9 cellular contexts compared by ENCODE assay signal in genomic region chrX:152632445-152633097, GRCh38. TPM values are rescaled to one million over a fixed set of nuclear protein-coding genes. Genes with fewer than 3 reads are reported as not detected.
DNase-seq lines count a peak whose midpoint lies in the region; ATAC-seq and TF ChIP-seq lines count a peak whose summit lies in the region.
"Had no signal": no experiment of that assay in that cellular context is flagged by ENCODE, and none has a peak within 500 bp of the region (broad histone marks: within the 10 kb centered on the region; RNA-seq: fewer than 3 reads in every experiment).

No MANE protein-coding gene starts in this region.

- no peaks in the 10 kb centered on the region for H3K4me1 ChIP-seq in HEK293 (ENCODE audit: control insufficient read depth, insufficient read depth, low read length)
- no peaks in the 10 kb centered on the region for H3K4me1 ChIP-seq in Panc1 (ENCODE audit: control insufficient read depth, insufficient read depth, low read length)

- H3K4me1 Mint-ChIP-seq in stimulated activated effector memory CD8-positive, alpha-beta T cell treated with anti-CD3 and anti-CD28 coated beads, Interleukin-12 subunit alpha, Interleukin-12 subunit beta, amount 100 ng/mL, for 72 hours = no peaks in the 10 kb centered on the region
- H3K4me1 Mint-ChIP-seq: CD8-positive, alpha-beta memory T cell had no signal

- H3K27ac Mint-ChIP-seq in stimulated activated effector memory CD8-positive, alpha-beta T cell treated with anti-CD3 and anti-CD28 coated beads, Interleukin-12 subunit alpha, Interleukin-12 subunit beta, amount 100 ng/mL, for 72 hours = no peak overlapping the region
- H3K27ac Mint-ChIP-seq: CD8-positive, alpha-beta memory T cell had no signal

- POLR2A ChIA-PET in HEK293 (lab: Yijun Ruan, JAX) = interaction anchor here (1.1 kb wide), 1 partner anchor 15 kb away, joined by 3 read pairs; no protein-coding TSS in a partner anchor
- POLR2A ChIA-PET in Panc1 (lab: Charles Lee) = no interaction called here

- TF ChIP-seq CTCF in HEK293 (tag by site-specific recombination; IDR thresholded peaks at IDR 0.05) (peak; percentile 34; the same call in 1 of the 2 replicates), Panc1 (IDR thresholded peaks at IDR 0.05) (peak; percentile 87), kidney epithelial cell (IDR thresholded peaks at IDR 0.05; ENCODE audit: insufficient read depth, low read length, poor library complexity, severe bottlenecking) (peak; percentile 78)

- CTCF ChIA-PET in HEK293 (lab: Yijun Ruan, JAX) (interaction anchor here (0.5 to 8.0 kb wide), 34 partner anchors 9 to 1483 kb away, joined by 3 to 168 read pairs (median 4); no protein-coding TSS in a partner anchor), Panc1 (lab: Charles Lee) (interaction anchor here (2.0 kb wide), 1 partner anchor 879 kb away, joined by 10 read pairs; no protein-coding TSS in a partner anchor)

- ATAC-seq in Panc1 (peak; percentile 72; the same call in 1 of the 2 replicates), GM21515 (IDR thresholded peaks at IDR 0.05; ENCODE audit: unreplicated experiment) (no peak)
- ATAC-seq in stimulated activated effector memory CD8-positive, alpha-beta T cell treated with anti-CD3 and anti-CD28 coated beads, Interleukin-12 subunit alpha, Interleukin-12 subunit beta, amount 100 ng/mL, for 72 hours = no peak

- H3K36me3 ChIP-seq in HEK293 (ENCODE audit: control insufficient read depth in 2 of 2, insufficient read depth in 1 of 2, low read length in 2 of 2) = no peaks in the 10 kb centered on the region
- H3K36me3 ChIP-seq in Panc1 (ENCODE audit: control insufficient read depth, insufficient read depth, low read length) = no peaks in the 10 kb centered on the region
- H3K36me3 ChIP-seq in kidney epithelial cell (ENCODE audit: control insufficient read depth, insufficient read depth, low read length) = no peaks in the 10 kb centered on the region

- H3K27me3 ChIP-seq in Panc1 (ENCODE audit: control insufficient read depth, insufficient read depth, low read length) = peaks cover 6% of the 10 kb centered on the region
- H3K27me3 ChIP-seq in kidney epithelial cell (ENCODE audit: control insufficient read depth, insufficient read depth, low read length) = peaks cover 10% of the 10 kb centered on the region

- no peaks in the 10 kb centered on the region for H3K9me3 Mint-ChIP-seq in stimulated activated effector memory CD8-positive, alpha-beta T cell treated with anti-CD3 and anti-CD28 coated beads, Interleukin-12 subunit alpha, Interleukin-12 subunit beta, amount 100 ng/mL, for 72 hours
- H3K9me3 Mint-ChIP-seq: CD8-positive, alpha-beta memory T cell had no signal

- BruUV-seq in Panc1 (replicated peaks; lab: Mats Ljungman, UMichigan) = no TSS peak

- intact Hi-C loops in Panc1 (cut with micrococcal nuclease; ENCODE audit: unreplicated experiment) = loop anchor here (10.0 kb wide), 1 partner anchor 1478 kb away; no protein-coding TSS in a partner anchor

- H3K4me3 Mint-ChIP-seq in stimulated activated effector memory CD8-positive, alpha-beta T cell treated with anti-CD3 and anti-CD28 coated beads, Interleukin-12 subunit alpha, Interleukin-12 subunit beta, amount 100 ng/mL, for 72 hours = no peak overlapping the region
- H3K4me3 Mint-ChIP-seq: CD8-positive, alpha-beta memory T cell had no signal

- DNase-seq in NCI-H1436 (lab: John Stamatoyannopoulos, UW) = peak; percentile 23
- no peak for DNase-seq in NCI-H1436 treated with DMSO at 0.1 percent for 48 hours (lab: John Stamatoyannopoulos, UW)
- peak; percentile 13 for DNase-seq in Panc1 (ENCODE audit: low read depth, low spot score)
- DNase-seq in astrocyte of the hippocampus (ENCODE audit: low read depth, low spot score) = peak; percentile 73
- no peak for DNase-seq in kidney epithelial cell (ENCODE audit: low read depth)
- peak; percentile 13 to 51 for DNase-seq in stimulated activated effector memory CD8-positive, alpha-beta T cell treated with anti-CD3 and anti-CD28 coated beads, Interleukin-12 subunit alpha, Interleukin-12 subunit beta, amount 100 ng/mL, for 72 hours (ENCODE audit: low spot score in 2 of 2)

- H3K4me3 ChIP-seq in HEK293 (ENCODE audit: low read depth, low read length) (no peak overlapping the region), Panc1 (ENCODE audit: low read depth in 2 of 2, low read length in 2 of 2) (no peak overlapping the region), kidney epithelial cell (ENCODE audit: low read depth, low read length) (no peak overlapping the region)

- in situ Hi-C loops in Panc1 (cut with HindIII; ENCODE audit: low pct_unique_long_range_greater_than_20kb, low sequenced_read_pairs) = loop anchor here (25.0 kb wide), 1 partner anchor 180 kb away; no protein-coding TSS in a partner anchor

- no peaks in the 10 kb centered on the region for H3K9me3 ChIP-seq in HEK293 (ENCODE audit: control insufficient read depth, insufficient read depth, low read depth, low read length)
- H3K9me3 ChIP-seq in Panc1 (ENCODE audit: control insufficient read depth, insufficient read depth, low read depth, low read length) = no peaks in the 10 kb centered on the region

- H3K36me3 Mint-ChIP-seq in stimulated activated effector memory CD8-positive, alpha-beta T cell treated with anti-CD3 and anti-CD28 coated beads, Interleukin-12 subunit alpha, Interleukin-12 subunit beta, amount 100 ng/mL, for 72 hours = no peaks in the 10 kb centered on the region
- H3K36me3 Mint-ChIP-seq: CD8-positive, alpha-beta memory T cell had no signal

- H3K27ac ChIP-seq in HEK293 (ENCODE audit: extremely low read depth, low read depth, low read length) (no peak overlapping the region), Panc1 (ENCODE audit: low read length) (no peak overlapping the region)

TF ChIP-seq in HEK293, 187 proteins besides CTCF, POLR2A, EP300 and RAD21:
- peak; percentile 74 for TF ChIP-seq ZNF654 (tag by site-specific recombination; IDR thresholded peaks at IDR 0.05; ENCODE audit: low read depth)
- TF ChIP-seq PRDM1 (tag by site-specific recombination; IDR thresholded peaks at IDR 0.05) = no peak

RNA-seq across cellular contexts. Expression of gene GABRQ, which starts 5.1 kb away (rescaled TPM):
- total RNA-seq in Panc1 (2021; ENCODE audit: unreplicated experiment) (0.03 TPM), kidney epithelial cell (0.08 and 0.34 TPM in 2 replicates)
- polyA plus RNA-seq in Panc1 (2012; ENCODE audit: insufficient read length) = not detected
- total RNA-seq: CD8-positive, alpha-beta memory T cell had no signal
- polyA plus RNA-seq: CD8-positive, alpha-beta memory T cell had no signal

Comparison
In these comparisons a context has a peak if more than half of its experiments do, and no peak if none do; other contexts are left out.
1. DNase-seq: peak in NCI-H1436 (single experiment), Panc1 (single experiment), astrocyte of the hippocampus (single experiment) and stimulated activated effector memory CD8-positive, alpha-beta T cell treated with anti-CD3 and anti-CD28 coated beads, Interleukin-12 subunit alpha, Interleukin-12 subunit beta, amount 100 ng/mL, for 72 hours (2 of 2); none in NCI-H1436 treated with DMSO at 0.1 percent for 48 hours (single experiment) and kidney epithelial cell (single experiment).
2. CTCF ChIP-seq: peak in every context shown above with its lines; median percentile 87 in Panc1; 78 in kidney epithelial cell; 34 in HEK293.